3 cellular contexts compared by ENCODE assay signal in genomic region chr11:63435351-63435750, GRCh38. TPM values are rescaled to one million over a fixed set of nuclear protein-coding genes. Genes with fewer than 3 reads are reported as not detected.
"Had no signal": no experiment of that assay in that cellular context is flagged by ENCODE, and none has a peak within 500 bp of the region (broad histone marks: within the 10 kb centered on the region; RNA-seq: fewer than 3 reads in every experiment).

No MANE protein-coding gene starts in this region.

RNA-seq across cellular contexts. Expression of gene PLAAT5, which starts 55.6 kb away (rescaled TPM):
- total RNA-seq: HFFc6, HT1080, IMR-90 had no signal
- polyA plus RNA-seq: IMR-90 had no signal
